Comparison of ENCODE assay signal across 8 cellular contexts in genomic region chr5:78221964-78222451, GRCh38.
A peak's percentile ranks its signal among the peaks of the same experiment; 100 is the strongest.
DNase-seq lines count a peak whose midpoint lies in the region; ATAC-seq, FAIRE-seq and TF ChIP-seq lines count a peak whose summit lies in the region.

No MANE protein-coding gene starts in this region.

- peaks cover 11% of the 10 kb centered on the region for H3F3A ChIP-seq in neural progenitor cell (ENCODE audit: low read depth)

- no peak for FAIRE-seq in frontal cortex (lab: Jason Lieb, UNC)

- no peak overlapping the region for H3K27ac Mint-ChIP-seq in neural progenitor cell

- H3K27ac ChIP-seq in upper lobe of right lung (no peak overlapping the region), neural progenitor cell (no peak overlapping the region)

- DNase-seq in GM12864 (ENCODE audit: low read depth) = peak; percentile 93
- DNase-seq in astrocyte of the spinal cord (ENCODE audit: low read depth, low spot score) = no peak
- DNase-seq in upper lobe of right lung = no peak
- no peak for DNase-seq in neural progenitor cell (ENCODE audit: low spot score)
- DNase-seq in frontal cortex (ENCODE audit: low spot score in 2 of 2) = no peak
- no peak for DNase-seq in HuH-7 (ENCODE audit: low spot score)

- no peak overlapping the region for H3K9ac ChIP-seq in neural progenitor cell

- in situ Hi-C loops in astrocyte of the spinal cord (cut with HindIII; ENCODE audit: low sequenced_read_pairs) = no loop called here

- intact Hi-C loops in upper lobe of right lung (cut with DNase I) = no loop called here

- H3K27me3 ChIP-seq in upper lobe of right lung (no peaks in the 10 kb centered on the region), neural progenitor cell (no peaks in the 10 kb centered on the region)

- no peaks in the 10 kb centered on the region for H3K27me3 Mint-ChIP-seq in neural progenitor cell (ENCODE audit: insufficient read depth, low read depth)

- no peak overlapping the region for H2AFZ ChIP-seq in neural progenitor cell (replicated peaks)

- no peak overlapping the region for H3K4me2 ChIP-seq in neural progenitor cell

- H3K4me3 ChIP-seq in GM12864 (ENCODE audit: low read depth, low read length) = no peak overlapping the region
- H3K4me3 ChIP-seq in astrocyte of the spinal cord (ENCODE audit: low read depth, low read length) = no peak overlapping the region
- no peak overlapping the region for H3K4me3 ChIP-seq in upper lobe of right lung
- no peak overlapping the region for H3K4me3 ChIP-seq in neural progenitor cell

- H3K4me1 ChIP-seq in upper lobe of right lung (no peaks in the 10 kb centered on the region), neural progenitor cell (no peaks in the 10 kb centered on the region)

- no peaks in the 10 kb centered on the region for H4K20me1 ChIP-seq in neural progenitor cell (ENCODE audit: low read depth)

- TF ChIP-seq CTCF in GM12864 (IDR thresholded peaks at IDR 0.05; ENCODE audit: low read depth, low read length, missing control alignments) (peak; percentile 53), astrocyte of the spinal cord (IDR thresholded peaks at IDR 0.05; ENCODE audit: low read depth, low read length) (peak; percentile 6), upper lobe of right lung (IDR thresholded peaks at IDR 0.05) (no peak), neural progenitor cell (IDR thresholded peaks at IDR 0.05) (no peak)

- H3K36me3 ChIP-seq in upper lobe of right lung (peaks cover 12% of the 10 kb centered on the region), neural progenitor cell (peaks cover 10% of the 10 kb centered on the region)

- ATAC-seq in GM21528 (IDR thresholded peaks at IDR 0.05; ENCODE audit: low FRiP score, unreplicated experiment) (peak; percentile 99), HG03575 (IDR thresholded peaks at IDR 0.05; ENCODE audit: extremely low read depth, insufficient number of reproducible peaks, low FRiP score, unreplicated experiment) (peak; percentile 96), upper lobe of right lung (peak; percentile 57)

- peaks cover 13% of the 10 kb centered on the region for H3K9me3 Mint-ChIP-seq in neural progenitor cell

- H3K79me2 ChIP-seq in neural progenitor cell (ENCODE audit: low read depth) = no peaks in the 10 kb centered on the region

- no peaks in the 10 kb centered on the region for H3K4me1 Mint-ChIP-seq in neural progenitor cell

- H3K4me3 Mint-ChIP-seq in neural progenitor cell = no peak overlapping the region

- H3K36me3 Mint-ChIP-seq in neural progenitor cell = peaks cover 31% of the 10 kb centered on the region

- H3K9me3 ChIP-seq in upper lobe of right lung = no peaks in the 10 kb centered on the region
- H3K9me3 ChIP-seq in neural progenitor cell (ENCODE audit: low read depth) = no peaks in the 10 kb centered on the region

Comparison
In these comparisons a context has a peak if more than half of its experiments do, and no peak if none do; other contexts are left out.
1. CTCF ChIP-seq: peak in GM12864 (single experiment) and astrocyte of the spinal cord (single experiment); none in upper lobe of right lung (single experiment) and neural progenitor cell (single experiment).
2. Peak in every context shown above with its lines, with median percentiles within 50 percentile points of each other: ATAC-seq.